1 cellular context compared by ENCODE assay signal in the genomic region with DNA sequence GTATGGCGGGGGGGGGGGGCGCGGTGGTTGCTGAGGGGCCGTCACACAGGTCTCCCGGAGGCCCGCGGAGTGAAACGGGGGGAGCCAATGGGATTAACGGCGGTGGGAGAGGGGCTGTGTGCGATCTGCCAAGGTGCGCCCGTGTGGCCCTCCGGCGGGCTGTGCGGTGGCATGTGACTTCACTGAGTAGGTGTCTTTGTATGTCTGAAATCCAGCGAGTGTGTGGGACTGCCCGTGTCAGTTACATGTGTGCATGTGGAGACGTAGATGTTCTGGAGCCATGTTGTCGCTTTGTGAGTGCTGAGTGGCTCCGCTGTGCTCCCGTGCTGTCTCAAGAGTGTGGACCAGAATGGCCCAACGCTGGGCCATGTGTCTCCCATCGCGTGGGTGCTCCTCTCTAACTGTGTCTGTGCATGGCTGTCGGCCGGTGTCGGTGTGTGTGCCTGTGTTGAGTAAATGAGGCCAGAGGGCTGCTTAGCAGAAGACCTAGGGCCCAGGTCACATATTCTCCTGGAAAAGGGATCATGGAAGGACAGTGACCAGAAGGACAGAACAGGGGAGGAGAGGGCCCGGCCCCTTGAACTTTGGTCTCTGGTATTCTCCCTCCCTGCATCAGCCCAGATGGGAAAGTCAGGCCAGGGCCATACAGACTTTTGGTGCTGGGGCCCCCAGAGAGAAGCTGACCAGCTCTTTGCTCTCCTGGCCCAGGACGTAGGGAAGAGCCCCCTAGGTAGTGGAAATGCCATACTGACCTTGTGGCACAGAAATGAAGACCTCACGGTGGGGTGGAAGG.
TF ChIP-seq lines count a peak whose summit lies in the region.

No MANE protein-coding gene starts in this region.

TF ChIP-seq in A549, 52 proteins besides CTCF, POLR2A, EP300 and RAD21:
- TF ChIP-seq, protein P1, sequence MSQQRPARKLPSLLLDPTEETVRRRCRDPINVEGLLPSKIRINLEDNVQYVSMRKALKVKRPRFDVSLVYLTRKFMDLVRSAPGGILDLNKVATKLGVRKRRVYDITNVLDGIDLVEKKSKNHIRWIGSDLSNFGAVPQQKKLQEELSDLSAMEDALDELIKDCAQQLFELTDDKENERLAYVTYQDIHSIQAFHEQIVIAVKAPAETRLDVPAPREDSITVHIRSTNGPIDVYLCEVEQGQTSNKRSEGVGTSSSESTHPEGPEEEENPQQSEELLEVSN (IDR thresholded peaks at IDR 0.05; ENCODE audit: borderline replicate concordance, low read depth), result no peak
- no peak for TF ChIP-seq GATA3 (IDR thresholded peaks at IDR 0.05; ENCODE audit: borderline replicate concordance)
- TF ChIP-seq, protein P2, sequence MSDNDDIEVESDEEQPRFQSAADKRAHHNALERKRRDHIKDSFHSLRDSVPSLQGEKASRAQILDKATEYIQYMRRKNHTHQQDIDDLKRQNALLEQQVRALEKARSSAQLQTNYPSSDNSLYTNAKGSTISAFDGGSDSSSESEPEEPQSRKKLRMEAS (IDR thresholded peaks at IDR 0.05), result peak; percentile 54; the same call in 1 of the 2 replicates
- no peak for TF ChIP-seq RARB (CRISPR knock-in tag; IDR thresholded peaks at IDR 0.05)
